ENCODE assay signal across 10 cellular contexts in the genomic region with DNA sequence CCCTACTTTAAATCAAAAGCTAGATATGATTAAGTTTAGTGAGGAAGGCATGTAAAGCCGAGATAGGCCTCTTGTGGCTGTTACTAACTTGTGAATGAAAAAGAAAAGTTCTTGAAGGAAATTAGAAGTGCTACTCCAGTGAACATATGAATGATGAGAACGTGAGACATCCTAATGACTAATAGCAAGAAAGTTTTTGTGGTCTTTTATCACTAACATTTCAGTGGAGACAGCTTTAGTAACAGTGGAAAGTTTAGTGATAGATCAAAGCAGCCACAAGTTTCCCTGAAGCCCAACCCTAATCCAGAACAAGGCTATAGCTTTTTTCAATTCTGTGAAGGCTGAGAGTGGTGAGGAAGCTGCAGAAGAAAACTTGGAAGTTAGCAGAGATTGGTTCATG.
DNase-seq lines count a peak whose midpoint lies in the region; ATAC-seq, FAIRE-seq and TF ChIP-seq lines count a peak whose summit lies in the region.
"Had no signal": no experiment of that assay in that cellular context is flagged by ENCODE, and none has a peak within 500 bp of the region (broad histone marks: within the 10 kb centered on the region; RNA-seq: fewer than 3 reads in every experiment).

No MANE protein-coding gene starts in this region.

- no peaks in the 10 kb centered on the region for H3K27me3 ChIP-seq in CD4-positive, alpha-beta T cell (ENCODE audit: control insufficient read depth, insufficient read depth, low read length)

- H3K27ac Mint-ChIP-seq in CD4-positive, alpha-beta T cell = no peak overlapping the region
- H3K27ac Mint-ChIP-seq in central memory CD8-positive, alpha-beta T cell (ENCODE audit: low read depth) = peak overlapping the region; percentile 68

- peaks cover 9% of the 10 kb centered on the region for H3K4me1 Mint-ChIP-seq in CD4-positive, alpha-beta T cell (ENCODE audit: low read depth)
- H3K4me1 Mint-ChIP-seq in central memory CD8-positive, alpha-beta T cell = peaks cover 9% of the 10 kb centered on the region

- H3K9me3 Mint-ChIP-seq in CD4-positive, alpha-beta T cell = no peaks in the 10 kb centered on the region
- H3K9me3 Mint-ChIP-seq in central memory CD8-positive, alpha-beta T cell = no peaks in the 10 kb centered on the region

- peak; percentile 35 for FAIRE-seq in GM19239 (lab: Jason Lieb, UNC)

- ATAC-seq in CD4-positive, alpha-beta T cell (ENCODE audit: poor library complexity) = peak; percentile 36
- ATAC-seq in central memory CD8-positive, alpha-beta T cell (replicated peaks; ENCODE audit: extremely low read depth, poor library complexity, severe bottlenecking) = no peak

- intact Hi-C loops in CD4-positive, alpha-beta T cell (cut with DNase I, micrococcal nuclease) = loop anchor here in 1 of 2 experiments (10.0 kb wide), 1 partner anchor 516 kb away; no protein-coding TSS in a partner anchor

- no peak for TF ChIP-seq CTCF in CD4-positive, alpha-beta T cell (IDR thresholded peaks at IDR 0.05)

- H3K4me3 Mint-ChIP-seq in CD4-positive, alpha-beta T cell = no peak overlapping the region
- no peak overlapping the region for H3K4me3 Mint-ChIP-seq in central memory CD8-positive, alpha-beta T cell

- no peak for DNase-seq in CD4-positive, alpha-beta T cell
- no peak for DNase-seq in GM19239 (ENCODE audit: insufficient read length, low spot score)
- peak; percentile 38 for DNase-seq in LHCN-M2 (ENCODE audit: low read depth)
- DNase-seq in central memory CD8-positive, alpha-beta T cell (ENCODE audit: low spot score in 2 of 2) = no peak
- no peak for DNase-seq in HT-29 (ENCODE audit: low spot score)
- no peak for DNase-seq in central memory CD4-positive, alpha-beta T cell
- no peak for DNase-seq in GOT3 (lab: John Stamatoyannopoulos, UW)
- no peak for DNase-seq in NCI-H187 treated with DMSO at 0.1 percent for 48 hours (lab: John Stamatoyannopoulos, UW)
- DNase-seq: DMS 273 treated with DMSO at 0.1 percent for 48 hours, Right ventricle myocardium superior had no signal

- no peaks in the 10 kb centered on the region for H3K9me3 ChIP-seq in CD4-positive, alpha-beta T cell (ENCODE audit: control insufficient read depth, low read length)

- H3K27me3 Mint-ChIP-seq in CD4-positive, alpha-beta T cell = no peaks in the 10 kb centered on the region
- H3K27me3 Mint-ChIP-seq in central memory CD8-positive, alpha-beta T cell = no peaks in the 10 kb centered on the region

- POLR2A ChIA-PET in CD4-positive, alpha-beta T cell (lab: Charles Lee) = no interaction called here

- H3K36me3 Mint-ChIP-seq in CD4-positive, alpha-beta T cell (ENCODE audit: low read depth) = no peaks in the 10 kb centered on the region
- no peaks in the 10 kb centered on the region for H3K36me3 Mint-ChIP-seq in central memory CD8-positive, alpha-beta T cell (ENCODE audit: insufficient read depth)

- H3K27ac ChIP-seq in CD4-positive, alpha-beta T cell (ENCODE audit: low read depth, low read length) = no peak overlapping the region

- CTCF ChIA-PET in CD4-positive, alpha-beta T cell (lab: Charles Lee) = interaction anchor here (1.1 to 1.7 kb wide), 3 partner anchors 365 to 478 kb away, joined by 3 to 7 read pairs (median 4); no protein-coding TSS in a partner anchor
